ENCODE assay signal across 9 cellular contexts in genomic region chr20:31595654-31596411, GRCh38. TPM values are rescaled to one million over a fixed set of nuclear protein-coding genes. Genes with fewer than 3 reads are reported as not detected.
DNase-seq lines count a peak whose midpoint lies in the region; ATAC-seq and TF ChIP-seq lines count a peak whose summit lies in the region.
"Had no signal": no experiment of that assay in that cellular context is flagged by ENCODE, and none has a peak within 500 bp of the region (broad histone marks: within the 10 kb centered on the region; RNA-seq: fewer than 3 reads in every experiment).

No MANE protein-coding gene starts in this region.

- ATAC-seq in right lobe of liver (peak; percentile 29 to 79 (median 66)), GM19463 (IDR thresholded peaks at IDR 0.05; ENCODE audit: unreplicated experiment) (no peak)

- no peaks in the 10 kb centered on the region for H3K27me3 ChIP-seq in right lobe of liver
- H3K27me3 ChIP-seq in uterus, result no peaks in the 10 kb centered on the region
- no peaks in the 10 kb centered on the region for H3K27me3 ChIP-seq in WERI-Rb-1 (ENCODE audit: insufficient read depth, low read depth, severe bottlenecking)

- H3K36me3 ChIP-seq in right lobe of liver, result no peaks in the 10 kb centered on the region
- H3K36me3 ChIP-seq in uterus, result no peaks in the 10 kb centered on the region
- no peaks in the 10 kb centered on the region for H3K36me3 ChIP-seq in WERI-Rb-1

- H3K9me3 ChIP-seq in right lobe of liver (no peaks in the 10 kb centered on the region), uterus (no peaks in the 10 kb centered on the region), WERI-Rb-1 (ENCODE audit: severe bottlenecking) (no peaks in the 10 kb centered on the region)

- peak overlapping the region in 2 of 3 donors; percentile 16 to 42 for H3K27ac ChIP-seq in right lobe of liver
- peak overlapping the region; percentile 37 to 48 for H3K27ac ChIP-seq in uterus
- H3K27ac ChIP-seq in WERI-Rb-1, result no peak overlapping the region

- no peak for TF ChIP-seq POLR2A in right lobe of liver (IDR thresholded peaks at IDR 0.05)
- TF ChIP-seq POLR2A in uterus (IDR thresholded peaks at IDR 0.05), result peak in 1 of 2 donors; percentile 35

- DNase-seq in NCI-H2029 (lab: John Stamatoyannopoulos, UW), result peak; percentile 35
- DNase-seq in NCI-H2029 treated with DMSO at 0.1 percent for 48 hours (lab: John Stamatoyannopoulos, UW), result no peak
- peak; percentile 95 for DNase-seq in choroid plexus epithelial cell (ENCODE audit: low read depth)
- peak; percentile 63 to 81 (median 74) for DNase-seq in right lobe of liver
- DNase-seq in uterus, result peak; percentile 65 to 77
- DNase-seq in WERI-Rb-1, result no peak
- no peak for DNase-seq in NK-92 treated with Interleukin-12 subunit alpha and Interleukin-12 subunit beta, amount 100 ng/mL, for 24 hours (lab: John Stamatoyannopoulos, UW)

- H3K4me3 ChIP-seq in choroid plexus epithelial cell (ENCODE audit: low read depth, low read length) (no peak overlapping the region), right lobe of liver (no peak overlapping the region), uterus (no peak overlapping the region), WERI-Rb-1 (ENCODE audit: low read depth, low read length) (no peak overlapping the region)

- 45% methylated on average over 3 of the region's 15 CpGs for WGBS in right lobe of liver (ENCODE audit: insufficient coverage, low coverage, low lambda C conversion rate, missing lambda C conversion rate)

- intact Hi-C loops in right lobe of liver (cut with DNase I) (no loop called here), uterus (cut with DNase I; ENCODE audit: low total_unique reads) (no loop called here)

- TF ChIP-seq CTCF in choroid plexus epithelial cell (conservative IDR thresholded peaks at IDR 0.05; ENCODE audit: low read depth, low read length) (no peak), right lobe of liver (IDR thresholded peaks at IDR 0.05) (no peak), uterus (IDR thresholded peaks at IDR 0.05) (no peak), WERI-Rb-1 (IDR thresholded peaks at IDR 0.05; ENCODE audit: low read depth, low read length) (no peak)

- peaks cover 0 to 6% (median 2%) of the 10 kb centered on the region in 4 donors for H3K4me1 ChIP-seq in right lobe of liver
- no peaks in the 10 kb centered on the region for H3K4me1 ChIP-seq in uterus

RNA-seq across cellular contexts. Expression of gene ID1, which starts 9.3 kb away (rescaled TPM):
- total RNA-seq in right lobe of liver (100 to 1,000 TPM in 2 of 6 experiments, 10 to 100 TPM in 4; 12.9 to 300 (median 35.0) TPM), uterus (100 to 1,000 TPM; 364 to 646 (median 505) TPM)

RNA-seq across cellular contexts. Expression of gene COX4I2, which starts 41.9 kb away (rescaled TPM):
- total RNA-seq in right lobe of liver (not detected), uterus (1 to 10 TPM in 2 of 4 donors, not detected in 2; 5.1 to 8.4 TPM)
- total RNA-seq: B cell had no signal

Comparison
In these comparisons a context has a peak if more than half of its experiments do, and no peak if none do; other contexts are left out.
1. DNase-seq: peak in NCI-H2029 (single experiment), choroid plexus epithelial cell (single experiment), right lobe of liver (3 of 3) and uterus (2 of 2); none in NCI-H2029 treated with DMSO at 0.1 percent for 48 hours (single experiment), WERI-Rb-1 (single experiment) and NK-92 treated with Interleukin-12 subunit alpha and Interleukin-12 subunit beta, amount 100 ng/mL, for 24 hours (single experiment).